ENCODE assay signal across 10 cellular contexts in genomic region chr17:1000597-1001490, GRCh38. TPM values are rescaled to one million over a fixed set of nuclear protein-coding genes. Genes with fewer than 3 reads are reported as not detected.
DNase-seq lines count a peak whose midpoint lies in the region; ATAC-seq, FAIRE-seq and TF ChIP-seq lines count a peak whose summit lies in the region.
"Had no signal": no experiment of that assay in that cellular context is flagged by ENCODE, and none has a peak within 500 bp of the region (broad histone marks: within the 10 kb centered on the region; RNA-seq: fewer than 3 reads in every experiment).

No MANE protein-coding gene starts in this region.

- POLR2A ChIA-PET in HepG2 (lab: Yijun Ruan, JAX) = interaction anchor here (1.5 kb wide), 1 partner anchor 20 kb away, joined by 5 read pairs; no protein-coding TSS in a partner anchor
- POLR2A ChIA-PET in activated CD8-positive, alpha-beta T cell treated with anti-CD3 and anti-CD28 coated beads, Interleukin-2, amount 10 ng/mL, durations not matched to agents 7 days and 5 days (lab: Charles Lee) = no interaction called here

- H3K36me3 Mint-ChIP-seq in activated CD8-positive, alpha-beta memory T cell treated with anti-CD3 and anti-CD28 coated beads, Interleukin-2, amount 10 ng/mL, durations not matched to agents 7 days and 5 days = peaks cover 16% of the 10 kb centered on the region
- H3K36me3 Mint-ChIP-seq in activated CD8-positive, alpha-beta T cell treated with anti-CD3 and anti-CD28 coated beads, Interleukin-2, amount 10 ng/mL, durations not matched to agents 7 days and 5 days (ENCODE audit: low read depth) = peaks cover 40% of the 10 kb centered on the region

- H3K4me1 Mint-ChIP-seq in activated CD8-positive, alpha-beta memory T cell treated with anti-CD3 and anti-CD28 coated beads, Interleukin-2, amount 10 ng/mL, durations not matched to agents 7 days and 5 days = peaks cover 25% of the 10 kb centered on the region
- peaks cover 30% of the 10 kb centered on the region for H3K4me1 Mint-ChIP-seq in activated CD8-positive, alpha-beta T cell treated with anti-CD3 and anti-CD28 coated beads, Interleukin-2, amount 10 ng/mL, durations not matched to agents 7 days and 5 days (ENCODE audit: low read depth)

- H3K9me3 ChIP-seq in HepG2 (ENCODE audit: low read length) (no peaks in the 10 kb centered on the region), tibial artery (no peaks in the 10 kb centered on the region)

- no peak for FAIRE-seq in HepG2 (lab: Jason Lieb, UNC)

- peaks cover 22% of the 10 kb centered on the region for H3K79me2 ChIP-seq in HepG2 (ENCODE audit: insufficient read depth, low read length)

- H3K27ac Mint-ChIP-seq in activated CD8-positive, alpha-beta memory T cell treated with anti-CD3 and anti-CD28 coated beads, Interleukin-2, amount 10 ng/mL, durations not matched to agents 7 days and 5 days = no peak overlapping the region
- no peak overlapping the region for H3K27ac Mint-ChIP-seq in activated CD8-positive, alpha-beta T cell treated with anti-CD3 and anti-CD28 coated beads, Interleukin-2, amount 10 ng/mL, durations not matched to agents 7 days and 5 days
- H3K27ac Mint-ChIP-seq: stimulated activated naive CD8-positive, alpha-beta T cell treated with anti-CD3 and anti-CD28 coated beads, Interleukin-15, amount 100 ng/mL, for 72 hours had no signal

- H2AFZ ChIP-seq in HepG2 (ENCODE audit: low read length) = no peak overlapping the region

- H3K9me3 Mint-ChIP-seq in activated CD8-positive, alpha-beta memory T cell treated with anti-CD3 and anti-CD28 coated beads, Interleukin-2, amount 10 ng/mL, durations not matched to agents 7 days and 5 days (ENCODE audit: low read depth) = no peaks in the 10 kb centered on the region
- H3K9me3 Mint-ChIP-seq in activated CD8-positive, alpha-beta T cell treated with anti-CD3 and anti-CD28 coated beads, Interleukin-2, amount 10 ng/mL, durations not matched to agents 7 days and 5 days (ENCODE audit: insufficient read depth) = no peaks in the 10 kb centered on the region
- H3K9me3 Mint-ChIP-seq: stimulated activated naive CD8-positive, alpha-beta T cell treated with anti-CD3 and anti-CD28 coated beads, Interleukin-15, amount 100 ng/mL, for 72 hours had no signal

- TF ChIP-seq POLR2A in HepG2 (IDR thresholded peaks at IDR 0.05; ENCODE audit: insufficient read depth in 1 of 2, low read depth in 2 of 2, low read length in 2 of 2) = no peak

- WGBS in HepG2 (ENCODE audit: low lambda C conversion rate) = 86% methylated on average over 14 of the region's 15 CpGs

- TF ChIP-seq EP300 in HepG2 (IDR thresholded peaks at IDR 0.05; ENCODE audit: low read depth in 2 of 2, low read length in 2 of 2) = no peak
- TF ChIP-seq EP300 in HepG2 (CRISPR knock-in tag; IDR thresholded peaks at IDR 0.05; ENCODE audit: borderline replicate concordance) = no peak; the same call in 1 of the 2 replicates

- TF ChIP-seq RAD21 in HepG2 (CRISPR knock-in tag; IDR thresholded peaks at IDR 0.05) = no peak

- no peak overlapping the region for H3K4me3 ChIP-seq in coronary artery
- no peak overlapping the region for H3K4me3 ChIP-seq in HepG2 (replicated peaks in 1 of 3; ENCODE audit: insufficient read depth in 1 of 3, low read depth in 2 of 3, low read length in 3 of 3)
- no peak overlapping the region for H3K4me3 ChIP-seq in tibial artery

- DNase-seq in activated CD8-positive, alpha-beta memory T cell treated with anti-CD3 and anti-CD28 coated beads for 24 hours = peak; percentile 47
- no peak for DNase-seq in activated CD8-positive, alpha-beta memory T cell treated with anti-CD3 and anti-CD28 coated beads, Interleukin-2, amount 10 ng/mL, durations not matched to agents 7 days and 5 days
- DNase-seq in coronary artery (ENCODE audit: low spot score) = peak; percentile 78
- DNase-seq in HepG2 (ENCODE audit: low spot score) = peak; percentile 56
- peak; percentile 47 to 78 for DNase-seq in tibial artery
- DNase-seq in activated CD8-positive, alpha-beta T cell treated with anti-CD3 and anti-CD28 coated beads, Interleukin-2, amount 10 ng/mL, durations not matched to agents 7 days and 5 days = no peak
- no peak for DNase-seq in NCI-H1417 treated with DMSO at 0.1 percent for 48 hours (lab: John Stamatoyannopoulos, UW)
- no peak for DNase-seq in head of caudate nucleus
- DNase-seq: NCI-H146; stimulated activated naive CD8-positive, alpha-beta T cell treated with anti-CD3 and anti-CD28 coated beads, Interleukin-15, amount 100 ng/mL, for 72 hours had no signal

- intact Hi-C loops in HepG2 (cut with micrococcal nuclease; ENCODE audit: unreplicated experiment) (no loop called here), tibial artery (cut with DNase I; ENCODE audit: low total_unique reads) (no loop called here), head of caudate nucleus (cut with DNase I) (loop anchor here (5.0 kb wide), 1 partner anchor 41 kb away; no protein-coding TSS in a partner anchor)

- peaks cover 48% of the 10 kb centered on the region for H3K4me1 ChIP-seq in HepG2 (ENCODE audit: insufficient read depth, low read length)
- H3K4me1 ChIP-seq in tibial artery = peaks cover 7 to 75% (median 73%) of the 10 kb centered on the region in 4 donors

- no peaks in the 10 kb centered on the region for H3K27me3 Mint-ChIP-seq in activated CD8-positive, alpha-beta memory T cell treated with anti-CD3 and anti-CD28 coated beads, Interleukin-2, amount 10 ng/mL, durations not matched to agents 7 days and 5 days
- H3K27me3 Mint-ChIP-seq in activated CD8-positive, alpha-beta T cell treated with anti-CD3 and anti-CD28 coated beads, Interleukin-2, amount 10 ng/mL, durations not matched to agents 7 days and 5 days (ENCODE audit: low read depth) = no peaks in the 10 kb centered on the region
- H3K27me3 Mint-ChIP-seq: stimulated activated naive CD8-positive, alpha-beta T cell treated with anti-CD3 and anti-CD28 coated beads, Interleukin-15, amount 100 ng/mL, for 72 hours had no signal

- no peak overlapping the region for H3K9ac ChIP-seq in HepG2 (ENCODE audit: insufficient read depth, low read depth, low read length)

- H3K27ac ChIP-seq in coronary artery (peak overlapping the region; percentile 59 to 92), HepG2 (ENCODE audit: extremely low read length, insufficient read depth, low read length) (peak overlapping the region; percentile 0), tibial artery (peak overlapping the region; percentile 79 to 83)

- CTCF ChIA-PET in activated CD8-positive, alpha-beta memory T cell treated with anti-CD3 and anti-CD28 coated beads, Interleukin-2, amount 10 ng/mL, durations not matched to agents 7 days and 5 days (lab: Charles Lee) = interaction anchor here (0.9 to 5.2 kb wide), 6 partner anchors 18 to 206 kb away, joined by 3 to 42 read pairs (median 4); partner anchors contain the start of gene NXN
- CTCF ChIA-PET in HepG2 (lab: Yijun Ruan, JAX; ENCODE audit: low intra/inter-chr PET ratio, low total read pairs) = no interaction called here
- CTCF ChIA-PET in activated CD8-positive, alpha-beta T cell treated with anti-CD3 and anti-CD28 coated beads, Interleukin-2, amount 10 ng/mL, durations not matched to agents 7 days and 5 days (lab: Charles Lee) = interaction anchor here (0.8 to 1.4 kb wide), 3 partner anchors 20 to 223 kb away, joined by 3 to 6 read pairs (median 4); no protein-coding TSS in a partner anchor

- TF ChIP-seq CTCF in coronary artery (IDR thresholded peaks at IDR 0.05) (no peak), HepG2 (CRISPR knock-in tag; IDR thresholded peaks at IDR 0.05) (no peak), tibial artery (IDR thresholded peaks at IDR 0.05) (no peak)

- in situ Hi-C loops in HepG2 (cut with HindIII; ENCODE audit: extremely low pct_ligation_motif_present, low pct_unique_long_range_greater_than_20kb) = no loop called here

- no peak overlapping the region for H3K4me2 ChIP-seq in HepG2 (ENCODE audit: low read depth, low read length)

- BruUV-seq in HepG2 (replicated peaks; lab: Mats Ljungman, UMichigan) = no TSS peak

- H3K27me3 ChIP-seq in HepG2 (ENCODE audit: control insufficient read depth in 1 of 2, insufficient read depth in 2 of 2, low read length in 2 of 2) (no peaks in the 10 kb centered on the region), tibial artery (no peaks in the 10 kb centered on the region)

- ATAC-seq in activated CD8-positive, alpha-beta memory T cell treated with anti-CD3 and anti-CD28 coated beads, Interleukin-2, amount 10 ng/mL, durations not matched to agents 7 days and 5 days = no peak
- ATAC-seq in HepG2 = no peak
- ATAC-seq in activated CD8-positive, alpha-beta T cell treated with anti-CD3 and anti-CD28 coated beads, Interleukin-2, amount 10 ng/mL, durations not matched to agents 7 days and 5 days = no peak
- ATAC-seq: stimulated activated naive CD8-positive, alpha-beta T cell treated with anti-CD3 and anti-CD28 coated beads, Interleukin-15, amount 100 ng/mL, for 72 hours had no signal

- no peak overlapping the region for H3K4me3 Mint-ChIP-seq in activated CD8-positive, alpha-beta memory T cell treated with anti-CD3 and anti-CD28 coated beads, Interleukin-2, amount 10 ng/mL, durations not matched to agents 7 days and 5 days
- no peak overlapping the region for H3K4me3 Mint-ChIP-seq in activated CD8-positive, alpha-beta T cell treated with anti-CD3 and anti-CD28 coated beads, Interleukin-2, amount 10 ng/mL, durations not matched to agents 7 days and 5 days
- H3K4me3 Mint-ChIP-seq: stimulated activated naive CD8-positive, alpha-beta T cell treated with anti-CD3 and anti-CD28 coated beads, Interleukin-15, amount 100 ng/mL, for 72 hours had no signal

- H4K20me1 ChIP-seq in HepG2 (ENCODE audit: insufficient read depth, low read length) = peaks cover 4% of the 10 kb centered on the region; the same call in 1 of the 2 replicates

- H3K36me3 ChIP-seq in HepG2 (replicated peaks in 1 of 2; ENCODE audit: control insufficient read depth in 1 of 2, insufficient read depth in 2 of 2, low read length in 2 of 2) (peaks cover 6 to 26% of the 10 kb centered on the region in 2 experiments), tibial artery (peaks cover 17 to 45% (median 26%) of the 10 kb centered on the region in 3 donors)

RNA-seq across cellular contexts. Expression of gene TIMM22, which starts 3.9 kb away (rescaled TPM):
- total RNA-seq in activated CD8-positive, alpha-beta memory T cell treated with anti-CD3 and anti-CD28 coated beads, Interleukin-2, amount 10 ng/mL, durations not matched to agents 7 days and 5 days = 10 to 100 TPM in 1 of 2 experiments, 1 to 10 TPM in 1; 9.7 to 12.5 TPM
- 15.5 and 16.3 TPM in 2 replicates for total RNA-seq in HepG2 (2016; rRNA removed; fragmentation: Illumina TruSeq; extraction: Trizol)
- 4.9 and 5.4 TPM in 2 replicates for total RNA-seq in HepG2 (2016; cell fraction: cytosol; rRNA removed; fragmentation: Illumina TruSeq; extraction: Trizol; ENCODE audit: low read depth)
- total RNA-seq in HepG2 (2016; cell fraction: insoluble cytoplasmic fraction; rRNA removed; fragmentation: Illumina TruSeq; extraction: Trizol) = 15.6 and 15.9 TPM in 2 replicates
- 11.2 and 11.4 TPM in 2 replicates for total RNA-seq in HepG2 (2016; cell fraction: membrane; rRNA removed; fragmentation: Illumina TruSeq; extraction: Trizol)
- 10.4 and 11.1 TPM in 2 replicates for total RNA-seq in HepG2 (2016; cell fraction: nucleus; rRNA removed; fragmentation: Illumina TruSeq; extraction: Trizol)
- polyA plus RNA-seq in HepG2 (2011; rRNA removed) = 5.9 and 6.2 TPM in 2 replicates
- 7.1 and 7.6 TPM in 2 replicates for polyA plus RNA-seq in HepG2 (2011; cell fraction: cytosol; rRNA removed)
- 6.4 and 7.1 TPM in 2 replicates for polyA plus RNA-seq in HepG2 (2011; cell fraction: nucleus; rRNA removed)
- 6.3 and 7.0 TPM in 2 replicates for polyA plus RNA-seq in HepG2 (2012)
- polyA plus RNA-seq in HepG2 (2016; cell fraction: cytosol; fragmentation: Illumina TruSeq; extraction: Trizol; ENCODE audit: low read depth) = 4.7 and 4.8 TPM in 2 replicates
- 15.5 and 17.0 TPM in 2 replicates for polyA plus RNA-seq in HepG2 (2016; cell fraction: insoluble cytoplasmic fraction; fragmentation: Illumina TruSeq; extraction: Trizol; ENCODE audit: low read depth)
- 8.7 and 9.5 TPM in 2 replicates for polyA plus RNA-seq in HepG2 (2016; cell fraction: membrane; fragmentation: Illumina TruSeq; extraction: Trizol; ENCODE audit: low read depth)
- 13.9 and 14.1 TPM in 2 replicates for polyA plus RNA-seq in HepG2 (2016; cell fraction: nucleus; fragmentation: Illumina TruSeq; extraction: Trizol; ENCODE audit: insufficient read depth, low read depth)
- 13.7 and 22.2 TPM in 2 replicates for polyA minus RNA-seq in HepG2 (2011; rRNA and poly(A)+ RNA removed; ENCODE audit: low replicate concordance)
- polyA minus RNA-seq in HepG2 (2011; cell fraction: cytosol; rRNA and poly(A)+ RNA removed) = 4.3 and 4.9 TPM in 2 replicates
- 19.9 and 20.0 TPM in 2 replicates for polyA minus RNA-seq in HepG2 (2011; cell fraction: nucleus; rRNA and poly(A)+ RNA removed)
- 10 to 100 TPM; 10.0 to 10.4 TPM for total RNA-seq in activated CD8-positive, alpha-beta T cell treated with anti-CD3 and anti-CD28 coated beads, Interleukin-2, amount 10 ng/mL, durations not matched to agents 7 days and 5 days

RNA-seq across cellular contexts. Expression of gene NXN, which starts 21.3 kb away (rescaled TPM):
- total RNA-seq in activated CD8-positive, alpha-beta memory T cell treated with anti-CD3 and anti-CD28 coated beads, Interleukin-2, amount 10 ng/mL, durations not matched to agents 7 days and 5 days = under 1 TPM; 0.14 to 0.70 TPM
- 21.3 and 22.2 TPM in 2 replicates for total RNA-seq in HepG2 (2016; rRNA removed; fragmentation: Illumina TruSeq; extraction: Trizol)
- total RNA-seq in HepG2 (2016; cell fraction: cytosol; rRNA removed; fragmentation: Illumina TruSeq; extraction: Trizol; ENCODE audit: low read depth) = 13.3 and 13.9 TPM in 2 replicates
- total RNA-seq in HepG2 (2016; cell fraction: insoluble cytoplasmic fraction; rRNA removed; fragmentation: Illumina TruSeq; extraction: Trizol) = 16.8 and 27.5 TPM in 2 replicates
- total RNA-seq in HepG2 (2016; cell fraction: membrane; rRNA removed; fragmentation: Illumina TruSeq; extraction: Trizol) = 21.1 and 21.3 TPM in 2 replicates
- total RNA-seq in HepG2 (2016; cell fraction: nucleus; rRNA removed; fragmentation: Illumina TruSeq; extraction: Trizol) = 15.4 and 15.6 TPM in 2 replicates
- polyA plus RNA-seq in HepG2 (2011; rRNA removed) = 22.3 and 24.3 TPM in 2 replicates
- 21.0 and 28.9 TPM in 2 replicates for polyA plus RNA-seq in HepG2 (2011; cell fraction: cytosol; rRNA removed)
- 17.8 and 20.8 TPM in 2 replicates for polyA plus RNA-seq in HepG2 (2011; cell fraction: nucleus; rRNA removed)
- 14.8 and 16.8 TPM in 2 replicates for polyA plus RNA-seq in HepG2 (2012)
- 11.0 and 11.8 TPM in 2 replicates for polyA plus RNA-seq in HepG2 (2016; cell fraction: cytosol; fragmentation: Illumina TruSeq; extraction: Trizol; ENCODE audit: low read depth)
- 23.0 and 33.6 TPM in 2 replicates for polyA plus RNA-seq in HepG2 (2016; cell fraction: insoluble cytoplasmic fraction; fragmentation: Illumina TruSeq; extraction: Trizol; ENCODE audit: low read depth)
- 21.3 and 21.9 TPM in 2 replicates for polyA plus RNA-seq in HepG2 (2016; cell fraction: membrane; fragmentation: Illumina TruSeq; extraction: Trizol; ENCODE audit: low read depth)
- 24.4 and 29.9 TPM in 2 replicates for polyA plus RNA-seq in HepG2 (2016; cell fraction: nucleus; fragmentation: Illumina TruSeq; extraction: Trizol; ENCODE audit: insufficient read depth, low read depth)
- polyA minus RNA-seq in HepG2 (2011; rRNA and poly(A)+ RNA removed; ENCODE audit: low replicate concordance) = 9.8 and 67.1 TPM in 2 replicates
- 23.8 and 25.1 TPM in 2 replicates for polyA minus RNA-seq in HepG2 (2011; cell fraction: cytosol; rRNA and poly(A)+ RNA removed)
- 16.8 and 18.4 TPM in 2 replicates for polyA minus RNA-seq in HepG2 (2011; cell fraction: nucleus; rRNA and poly(A)+ RNA removed)
- total RNA-seq in activated CD8-positive, alpha-beta T cell treated with anti-CD3 and anti-CD28 coated beads, Interleukin-2, amount 10 ng/mL, durations not matched to agents 7 days and 5 days = under 1 TPM; 0.68 to 0.97 TPM

Comparison
In these comparisons a context has a peak if more than half of its experiments do, and no peak if none do; other contexts are left out.
1. DNase-seq: peak in activated CD8-positive, alpha-beta memory T cell treated with anti-CD3 and anti-CD28 coated beads for 24 hours (single experiment), coronary artery (single experiment), HepG2 (single experiment) and tibial artery (2 of 2); none in activated CD8-positive, alpha-beta memory T cell treated with anti-CD3 and anti-CD28 coated beads, Interleukin-2, amount 10 ng/mL, durations not matched to agents 7 days and 5 days (single experiment), activated CD8-positive, alpha-beta T cell treated with anti-CD3 and anti-CD28 coated beads, Interleukin-2, amount 10 ng/mL, durations not matched to agents 7 days and 5 days (single experiment), NCI-H1417 treated with DMSO at 0.1 percent for 48 hours (single experiment) and head of caudate nucleus (0 of 42).
2. H3K27ac ChIP-seq: peak in every context shown above with its lines; median percentile 81 in tibial artery; 76 in coronary artery; 0 in HepG2.
3. RNA of gene NXN, which starts 21.3 kb away (total RNA-seq): 13.3 to 27.5 TPM in HepG2; 0.68 to 0.97 TPM in activated CD8-positive, alpha-beta T cell treated with anti-CD3 and anti-CD28 coated beads, Interleukin-2, amount 10 ng/mL, durations not matched to agents 7 days and 5 days and 0.14 to 0.70 TPM in activated CD8-positive, alpha-beta memory T cell treated with anti-CD3 and anti-CD28 coated beads, Interleukin-2, amount 10 ng/mL, durations not matched to agents 7 days and 5 days; every median in the first group is over 4 times any median in the second.